Comparison of ENCODE assay signal across 1 cellular context in genomic region chr19:3361384-3362216, GRCh38.
TF ChIP-seq lines count a peak whose summit lies in the region.

No MANE protein-coding gene starts in this region.

TF ChIP-seq in K562, 482 proteins besides CTCF, POLR2A, EP300 and RAD21 (continued from another document and continues in another):
- no peak for TF ChIP-seq HDAC8 (tag; IDR thresholded peaks at IDR 0.05)
- TF ChIP-seq BCOR (IDR thresholded peaks at IDR 0.05) = 0 out of 2 replicates have a peak, but pooled peaks have one; percentile 23
- no peak for TF ChIP-seq ZNF778 (CRISPR knock-in tag; IDR thresholded peaks at IDR 0.05)
- no peak for TF ChIP-seq POLR2H (tag; IDR thresholded peaks at IDR 0.05; ENCODE audit: low read depth)
- no peak for TF ChIP-seq SOX6 (IDR thresholded peaks at IDR 0.05)
- TF ChIP-seq ZNF830 (CRISPR knock-in tag; IDR thresholded peaks at IDR 0.05) = no peak
- TF ChIP-seq TSHZ1 (CRISPR knock-in tag; IDR thresholded peaks at IDR 0.05) = no peak
- TF ChIP-seq PHF21A (IDR thresholded peaks at IDR 0.05; ENCODE audit: borderline replicate concordance, low read depth) = no peak
- TF ChIP-seq, protein P1, sequence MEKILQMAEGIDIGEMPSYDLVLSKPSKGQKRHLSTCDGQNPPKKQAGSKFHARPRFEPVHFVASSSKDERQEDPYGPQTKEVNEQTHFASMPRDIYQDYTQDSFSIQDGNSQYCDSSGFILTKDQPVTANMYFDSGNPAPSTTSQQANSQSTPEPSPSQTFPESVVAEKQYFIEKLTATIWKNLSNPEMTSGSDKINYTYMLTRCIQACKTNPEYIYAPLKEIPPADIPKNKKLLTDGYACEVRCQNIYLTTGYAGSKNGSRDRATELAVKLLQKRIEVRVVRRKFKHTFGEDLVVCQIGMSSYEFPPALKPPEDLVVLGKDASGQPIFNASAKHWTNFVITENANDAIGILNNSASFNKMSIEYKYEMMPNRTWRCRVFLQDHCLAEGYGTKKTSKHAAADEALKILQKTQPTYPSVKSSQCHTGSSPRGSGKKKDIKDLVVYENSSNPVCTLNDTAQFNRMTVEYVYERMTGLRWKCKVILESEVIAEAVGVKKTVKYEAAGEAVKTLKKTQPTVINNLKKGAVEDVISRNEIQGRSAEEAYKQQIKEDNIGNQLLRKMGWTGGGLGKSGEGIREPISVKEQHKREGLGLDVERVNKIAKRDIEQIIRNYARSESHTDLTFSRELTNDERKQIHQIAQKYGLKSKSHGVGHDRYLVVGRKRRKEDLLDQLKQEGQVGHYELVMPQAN (IDR thresholded peaks at IDR 0.05; ENCODE audit: borderline replicate concordance) = peak; percentile 71
- TF ChIP-seq PPARD (CRISPR knock-in tag; IDR thresholded peaks at IDR 0.05) = no peak
- TF ChIP-seq ARID3A (IDR thresholded peaks at IDR 0.05; ENCODE audit: borderline replicate concordance, low read depth, low read length) = no peak
- TF ChIP-seq, protein P2, sequence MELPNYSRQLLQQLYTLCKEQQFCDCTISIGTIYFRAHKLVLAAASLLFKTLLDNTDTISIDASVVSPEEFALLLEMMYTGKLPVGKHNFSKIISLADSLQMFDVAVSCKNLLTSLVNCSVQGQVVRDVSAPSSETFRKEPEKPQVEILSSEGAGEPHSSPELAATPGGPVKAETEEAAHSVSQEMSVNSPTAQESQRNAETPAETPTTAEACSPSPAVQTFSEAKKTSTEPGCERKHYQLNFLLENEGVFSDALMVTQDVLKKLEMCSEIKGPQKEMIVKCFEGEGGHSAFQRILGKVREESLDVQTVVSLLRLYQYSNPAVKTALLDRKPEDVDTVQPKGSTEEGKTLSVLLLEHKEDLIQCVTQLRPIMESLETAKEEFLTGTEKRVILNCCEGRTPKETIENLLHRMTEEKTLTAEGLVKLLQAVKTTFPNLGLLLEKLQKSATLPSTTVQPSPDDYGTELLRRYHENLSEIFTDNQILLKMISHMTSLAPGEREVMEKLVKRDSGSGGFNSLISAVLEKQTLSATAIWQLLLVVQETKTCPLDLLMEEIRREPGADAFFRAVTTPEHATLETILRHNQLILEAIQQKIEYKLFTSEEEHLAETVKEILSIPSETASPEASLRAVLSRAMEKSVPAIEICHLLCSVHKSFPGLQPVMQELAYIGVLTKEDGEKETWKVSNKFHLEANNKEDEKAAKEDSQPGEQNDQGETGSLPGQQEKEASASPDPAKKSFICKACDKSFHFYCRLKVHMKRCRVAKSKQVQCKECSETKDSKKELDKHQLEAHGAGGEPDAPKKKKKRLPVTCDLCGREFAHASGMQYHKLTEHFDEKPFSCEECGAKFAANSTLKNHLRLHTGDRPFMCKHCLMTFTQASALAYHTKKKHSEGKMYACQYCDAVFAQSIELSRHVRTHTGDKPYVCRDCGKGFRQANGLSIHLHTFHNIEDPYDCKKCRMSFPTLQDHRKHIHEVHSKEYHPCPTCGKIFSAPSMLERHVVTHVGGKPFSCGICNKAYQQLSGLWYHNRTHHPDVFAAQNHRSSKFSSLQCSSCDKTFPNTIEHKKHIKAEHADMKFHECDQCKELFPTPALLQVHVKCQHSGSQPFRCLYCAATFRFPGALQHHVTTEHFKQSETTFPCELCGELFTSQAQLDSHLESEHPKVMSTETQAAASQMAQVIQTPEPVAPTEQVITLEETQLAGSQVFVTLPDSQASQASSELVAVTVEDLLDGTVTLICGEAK (IDR thresholded peaks at IDR 0.05) = no peak
- TF ChIP-seq, protein P2 (CRISPR knock-in tag; IDR thresholded peaks at IDR 0.05) = no peak
- TF ChIP-seq HDAC2 (IDR thresholded peaks at IDR 0.05) = peak; percentile 14; the same call in 1 of the 2 replicates
- no peak for TF ChIP-seq ZNF766 (CRISPR knock-in tag; conservative IDR thresholded peaks at IDR 0.05)
- no peak for TF ChIP-seq TAL1 (IDR thresholded peaks at IDR 0.05)
- no peak for TF ChIP-seq NR2C2 (CRISPR knock-in tag; IDR thresholded peaks at IDR 0.05)
- TF ChIP-seq NR2C2 (tag; IDR thresholded peaks at IDR 0.05) = no peak
- no peak for TF ChIP-seq RFX1 (IDR thresholded peaks at IDR 0.05)
- no peak for TF ChIP-seq SREBF1 (IDR thresholded peaks at IDR 0.05; ENCODE audit: borderline replicate concordance, low read depth, low read length)
- TF ChIP-seq NFXL1 (CRISPR knock-in tag; IDR thresholded peaks at IDR 0.05) = no peak
- TF ChIP-seq ZNF717 (CRISPR knock-in tag; IDR thresholded peaks at IDR 0.05) = no peak
- no peak for TF ChIP-seq ELF2 (CRISPR knock-in tag; IDR thresholded peaks at IDR 0.05)
- TF ChIP-seq MGA (IDR thresholded peaks at IDR 0.05) = peak; percentile 34
- TF ChIP-seq MXD1 (CRISPR knock-in tag; IDR thresholded peaks at IDR 0.05; ENCODE audit: borderline replicate concordance, poor library complexity, severe bottlenecking) = no peak
- no peak for TF ChIP-seq KDM4B (IDR thresholded peaks at IDR 0.05; ENCODE audit: borderline replicate concordance in 2 of 2, low read depth in 1 of 2)
- TF ChIP-seq SREBF2 (CRISPR knock-in tag; IDR thresholded peaks at IDR 0.05) = no peak
